ENCODE assay signal across 11 cellular contexts in the genomic region with DNA sequence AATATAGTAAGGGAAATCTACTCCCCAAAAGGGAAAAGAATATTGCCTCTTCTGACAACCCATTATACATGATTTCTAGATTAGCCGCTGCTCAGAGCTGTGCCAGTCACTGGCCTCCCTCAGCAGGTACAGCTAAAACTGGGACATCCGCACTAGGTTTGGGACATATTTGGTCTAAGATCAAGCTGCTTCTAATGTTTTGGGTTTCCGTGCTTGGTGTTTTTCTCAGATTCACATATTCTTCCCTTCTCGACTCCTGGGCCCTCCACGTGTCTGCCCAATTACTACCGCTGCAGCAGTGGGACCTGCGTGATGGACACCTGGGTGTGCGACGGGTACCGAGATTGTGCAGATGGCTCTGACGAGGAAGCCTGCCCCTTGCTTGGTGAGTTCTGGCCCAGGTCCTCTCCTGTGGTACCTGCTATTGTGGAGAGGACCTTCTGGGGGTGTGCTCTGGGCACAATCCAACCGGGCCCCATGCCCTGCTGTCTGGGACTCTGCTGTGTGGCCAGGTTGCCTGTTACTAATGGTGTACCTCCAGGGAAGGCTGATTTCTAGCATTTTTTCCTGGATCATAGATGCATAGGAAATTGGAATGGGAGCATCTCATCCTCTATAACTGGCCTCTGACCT.
DNase-seq lines count a peak whose midpoint lies in the region; ATAC-seq and TF ChIP-seq lines count a peak whose summit lies in the region.
"Had no signal": no experiment of that assay in that cellular context is flagged by ENCODE, and none has a peak within 500 bp of the region (broad histone marks: within the 10 kb centered on the region; RNA-seq: fewer than 3 reads in every experiment).

No MANE protein-coding gene starts in this region.

- H3K9me3 Mint-ChIP-seq in CD4-positive, CD25-positive, alpha-beta regulatory T cell, result no peaks in the 10 kb centered on the region
- no peaks in the 10 kb centered on the region for H3K9me3 Mint-ChIP-seq in dendritic cell treated with granulocyte-macrophage colony-stimulating factor and Interleukin-4, amounts not matched to agents 40 ng/mL and 50 ng/mL, for 4 days

- TF ChIP-seq CTCF in prostate gland (IDR thresholded peaks at IDR 0.05), result no peak
- TF ChIP-seq CTCF in BE2C (IDR thresholded peaks at IDR 0.05; ENCODE audit: low read depth, low read length), result no peak

- peaks cover 3 to 17% (median 5%) of the 10 kb centered on the region in 4 donors for H3K4me1 Mint-ChIP-seq in CD4-positive, CD25-positive, alpha-beta regulatory T cell
- H3K4me1 Mint-ChIP-seq in dendritic cell treated with granulocyte-macrophage colony-stimulating factor and Interleukin-4, amounts not matched to agents 40 ng/mL and 50 ng/mL, for 4 days (ENCODE audit: low read depth), result peaks cover 40% of the 10 kb centered on the region

- H3K27ac ChIP-seq in CD4-positive, CD25-positive, alpha-beta regulatory T cell (ENCODE audit: insufficient read depth, low read length, poor library complexity, severe bottlenecking), result no peak overlapping the region
- no peak overlapping the region for H3K27ac ChIP-seq in prostate gland
- H3K27ac ChIP-seq: cardiac muscle cell, SJCRH30 had no signal

- 90% methylated on average over 12 of the region's 12 CpGs for WGBS in prostate gland

- no peaks in the 10 kb centered on the region for H3K27me3 ChIP-seq in CD4-positive, CD25-positive, alpha-beta regulatory T cell (ENCODE audit: control insufficient read depth, insufficient read depth, low read length)
- no peaks in the 10 kb centered on the region for H3K27me3 ChIP-seq in prostate gland (replicated peaks; ENCODE audit: insufficient read depth)
- H3K27me3 ChIP-seq in BE2C, result no peaks in the 10 kb centered on the region
- H3K27me3 ChIP-seq: cardiac muscle cell, SJCRH30 had no signal

- peak overlapping the region; percentile 73 to 84 (median 77) for H3K27ac Mint-ChIP-seq in CD4-positive, CD25-positive, alpha-beta regulatory T cell
- H3K27ac Mint-ChIP-seq in dendritic cell treated with granulocyte-macrophage colony-stimulating factor and Interleukin-4, amounts not matched to agents 40 ng/mL and 50 ng/mL, for 4 days, result peak overlapping the region; percentile 89

- H3K9me3 ChIP-seq in CD4-positive, CD25-positive, alpha-beta regulatory T cell (ENCODE audit: control insufficient read depth in 2 of 2, low read length in 2 of 2), result no peaks in the 10 kb centered on the region
- no peaks in the 10 kb centered on the region for H3K9me3 ChIP-seq in prostate gland
- H3K9me3 ChIP-seq in BE2C, result no peaks in the 10 kb centered on the region
- H3K9me3 ChIP-seq: SJCRH30 had no signal

- intact Hi-C loops in dendritic cell treated with granulocyte-macrophage colony-stimulating factor and Interleukin-4, amounts not matched to agents 40 ng/mL and 50 ng/mL, for 4 days (cut with micrococcal nuclease), result loop anchor here (1.0 kb wide), 2 partner anchors 272 to 342 kb away; no protein-coding TSS in a partner anchor
- intact Hi-C loops in prostate gland (cut with DNase I), result loop anchor here (2.0 to 5.0 kb wide), 2 partner anchors 59 to 138 kb away; a partner anchor contains a TSS

- H3K36me3 ChIP-seq in CD4-positive, CD25-positive, alpha-beta regulatory T cell (ENCODE audit: control insufficient read depth, insufficient read depth, low read length), result peaks cover 98% of the 10 kb centered on the region
- H3K36me3 ChIP-seq in prostate gland (peaks cover 0 to 5% of the 10 kb centered on the region in 2 donors), BE2C (no peaks in the 10 kb centered on the region; the same call in 1 of the 2 replicates)
- H3K36me3 ChIP-seq: SJCRH30 had no signal

- DNase-seq in CD4-positive, CD25-positive, alpha-beta regulatory T cell, result no peak
- DNase-seq in NAMALWA (ENCODE audit: low spot score) (peak; percentile 47), prostate gland (ENCODE audit: low spot score) (no peak), ecto neural progenitor cell (ENCODE audit: low spot score) (no peak), BE2C (no peak)
- DNase-seq: kidney had no signal

- no peak overlapping the region for H3K4me3 ChIP-seq in CD4-positive, CD25-positive, alpha-beta regulatory T cell (ENCODE audit: low read depth, low read length)
- no peak overlapping the region for H3K4me3 ChIP-seq in prostate gland
- no peak overlapping the region for H3K4me3 ChIP-seq in BE2C (ENCODE audit: low read depth, low read length)
- H3K4me3 ChIP-seq: cardiac muscle cell, SJCRH30 had no signal

- peaks cover 80% of the 10 kb centered on the region for H3K36me3 Mint-ChIP-seq in CD4-positive, CD25-positive, alpha-beta regulatory T cell
- peaks cover 82% of the 10 kb centered on the region for H3K36me3 Mint-ChIP-seq in dendritic cell treated with granulocyte-macrophage colony-stimulating factor and Interleukin-4, amounts not matched to agents 40 ng/mL and 50 ng/mL, for 4 days (ENCODE audit: low read depth)

- no peaks in the 10 kb centered on the region for H3K4me1 ChIP-seq in CD4-positive, CD25-positive, alpha-beta regulatory T cell (ENCODE audit: control insufficient read depth, insufficient read depth, low read length, poor library complexity, severe bottlenecking)
- H3K4me1 ChIP-seq in prostate gland (replicated peaks), result peaks cover 10% of the 10 kb centered on the region
- H3K4me1 ChIP-seq in BE2C, result no peaks in the 10 kb centered on the region
- H3K4me1 ChIP-seq: SJCRH30 had no signal

- H3K4me3 Mint-ChIP-seq in CD4-positive, CD25-positive, alpha-beta regulatory T cell, result no peak overlapping the region
- H3K4me3 Mint-ChIP-seq in dendritic cell treated with granulocyte-macrophage colony-stimulating factor and Interleukin-4, amounts not matched to agents 40 ng/mL and 50 ng/mL, for 4 days, result no peak overlapping the region

- H3K27me3 Mint-ChIP-seq in CD4-positive, CD25-positive, alpha-beta regulatory T cell, result no peaks in the 10 kb centered on the region
- H3K27me3 Mint-ChIP-seq in dendritic cell treated with granulocyte-macrophage colony-stimulating factor and Interleukin-4, amounts not matched to agents 40 ng/mL and 50 ng/mL, for 4 days, result no peaks in the 10 kb centered on the region

- no peak for ATAC-seq in CD4-positive, CD25-positive, alpha-beta regulatory T cell (ENCODE audit: low read depth in 2 of 2)
- ATAC-seq in GM19023 (IDR thresholded peaks at IDR 0.05; ENCODE audit: unreplicated experiment), result peak; percentile 1
- no peak for ATAC-seq in GM19397 (IDR thresholded peaks at IDR 0.05; ENCODE audit: unreplicated experiment)

- TF ChIP-seq POLR2A in prostate gland (IDR thresholded peaks at IDR 0.05), result no peak
